Comparison of ENCODE assay signal across 17 cellular contexts in genomic region chr1:194159941-194160340, GRCh38.
DNase-seq lines count a peak whose midpoint lies in the region; ATAC-seq, FAIRE-seq and TF ChIP-seq lines count a peak whose summit lies in the region.
"Had no signal": no experiment of that assay in that cellular context is flagged by ENCODE, and none has a peak within 500 bp of the region (broad histone marks: within the 10 kb centered on the region; RNA-seq: fewer than 3 reads in every experiment).

No MANE protein-coding gene starts in this region.

- dilution Hi-C loops in endothelial cell of umbilical vein (cut with MboI; ENCODE audit: extremely low pct_ligation_motif_present, low sequenced_read_pairs), result no loop called here

- H3K79me2 ChIP-seq in H9 (ENCODE audit: insufficient read depth, low read length), result no peaks in the 10 kb centered on the region
- no peaks in the 10 kb centered on the region for H3K79me2 ChIP-seq in endothelial cell of umbilical vein (ENCODE audit: control insufficient read depth, insufficient read depth, low read length)

- H4K91ac ChIP-seq in H9 (ENCODE audit: insufficient read length, low read depth, low read length), result no peak overlapping the region

- H3T11ph ChIP-seq in H9 (ENCODE audit: low read length), result no peak overlapping the region

- no peaks in the 10 kb centered on the region for H3K4me1 Mint-ChIP-seq in H9

- DNase-seq in ACHN (peak; percentile 20), H9 (no peak), OCI-M1 (lab: John Stamatoyannopoulos, UW) (peak; percentile 33), endothelial cell of umbilical vein (ENCODE audit: low read depth, low spot score) (peak; percentile 1), cortex of kidney (lab: John Stamatoyannopoulos, UW) (no peak), COLO829 (ENCODE audit: low spot score) (no peak)
- DNase-seq in stimulated activated CD4-positive, alpha-beta T cell treated with anti-CD3 and anti-CD28 coated beads, Interleukin-4, amount 100 ng/mL, for 4 hours, result no peak
- DNase-seq: activated effector memory CD4-positive, alpha-beta T cell treated with anti-CD3 and anti-CD28 coated beads, Interleukin-2, amount 50 U/mL, for 16 hours; DMS79; hypothalamus; Kasumi-1; NCI-H2081 treated with DMSO at 0.1 percent for 48 hours; NK-92 treated with Interleukin-12 subunit alpha and Interleukin-12 subunit beta, amount 100 ng/mL, for 24 hours; stimulated activated CD4-positive, alpha-beta T cell treated with anti-CD3 and anti-CD28 coated beads, Interleukin-12 subunit alpha, Interleukin-12 subunit beta, amount 100 ng/mL, for 4 hours had no signal

- H3K4me2 ChIP-seq in H9 (ENCODE audit: insufficient read depth, insufficient read length, low read length), result no peak overlapping the region
- no peak overlapping the region for H3K4me2 ChIP-seq in endothelial cell of umbilical vein (ENCODE audit: insufficient read depth, low read length)

- intact Hi-C loops in endothelial cell of umbilical vein (cut with micrococcal nuclease), result no loop called here

- TF ChIP-seq CTCF in H9 (conservative IDR thresholded peaks at IDR 0.05) (peak; percentile 41; the same call in 2 of the 3 replicates), endothelial cell of umbilical vein (IDR thresholded peaks at IDR 0.05; ENCODE audit: extremely low read depth in 1 of 2, insufficient read depth in 1 of 2, low read depth in 1 of 2, low read length in 2 of 2) (no peak)

- H2AK5ac ChIP-seq in H9 (ENCODE audit: insufficient read length, low read length), result no peak overlapping the region

- no peak overlapping the region for H3K4ac ChIP-seq in H9 (ENCODE audit: low read depth, low read length)

- H2BK120ac ChIP-seq in H9 (ENCODE audit: low read depth, low read length, poor library complexity, severe bottlenecking), result no peak overlapping the region

- no peak for TF ChIP-seq POLR2A in endothelial cell of umbilical vein (IDR thresholded peaks at IDR 0.05; ENCODE audit: low read depth, low read length)

- H3K27me3 ChIP-seq in H9 (ENCODE audit: insufficient read depth, low read length), result no peaks in the 10 kb centered on the region
- no peaks in the 10 kb centered on the region for H3K27me3 ChIP-seq in endothelial cell of umbilical vein (ENCODE audit: control insufficient read depth in 2 of 2, insufficient read depth in 2 of 2, low read length in 2 of 2)

- no peak overlapping the region for H3K18ac ChIP-seq in H9 (ENCODE audit: insufficient read length, low read depth, low read length)

- FAIRE-seq in endothelial cell of umbilical vein (lab: Jason Lieb, UNC), result no peak
- FAIRE-seq: urothelium cell line had no signal

- H3K4me3 Mint-ChIP-seq in H9, result no peak overlapping the region

- no peaks in the 10 kb centered on the region for H3K27me3 Mint-ChIP-seq in H9 (ENCODE audit: low read depth)

- in situ Hi-C loops in ACHN (cut with HindIII; ENCODE audit: low pct_ligation_motif_present, low pct_unique_long_range_greater_than_20kb, low sequenced_read_pairs), result no loop called here

- no peak overlapping the region for H4K5ac ChIP-seq in H9 (ENCODE audit: insufficient read length, low read depth, low read length)

- no peak overlapping the region for H4K8ac ChIP-seq in H9 (replicated peaks; ENCODE audit: insufficient read length, low read depth, low read length)

- H3K36me3 ChIP-seq in endothelial cell of umbilical vein (ENCODE audit: control insufficient read depth in 2 of 2, extremely low read depth in 1 of 2, insufficient read depth in 2 of 2, low read length in 2 of 2), result no peaks in the 10 kb centered on the region

- no peaks in the 10 kb centered on the region for H3K9me1 ChIP-seq in endothelial cell of umbilical vein (replicated peaks; ENCODE audit: control insufficient read depth, extremely low read depth, insufficient read depth, low read length)

- no peak overlapping the region for H3K56ac ChIP-seq in H9 (ENCODE audit: insufficient read length, low read depth, low read length)

- no peak overlapping the region for H2BK5ac ChIP-seq in H9 (ENCODE audit: insufficient read length, low read length)

- BruUV-seq in endothelial cell of umbilical vein (replicated peaks; lab: Mats Ljungman, UMichigan), result no TSS peak

- H3K4me1 ChIP-seq in H9 (ENCODE audit: insufficient read depth, low read length) (no peaks in the 10 kb centered on the region), endothelial cell of umbilical vein (ENCODE audit: control insufficient read depth, extremely low read depth, insufficient read depth, low read length) (no peaks in the 10 kb centered on the region)

- H2BK15ac ChIP-seq in H9 (ENCODE audit: low read depth, low read length), result no peak overlapping the region

- H2BK20ac ChIP-seq in H9 (ENCODE audit: low read depth, low read length, poor library complexity, severe bottlenecking), result no peak overlapping the region

- H3K9me3 ChIP-seq in H9 (ENCODE audit: control insufficient read depth, low read depth, low read length) (no peaks in the 10 kb centered on the region), endothelial cell of umbilical vein (replicated peaks; ENCODE audit: control insufficient read depth, insufficient read depth, low read length) (no peaks in the 10 kb centered on the region)

- H3K27ac ChIP-seq in H9 (ENCODE audit: insufficient read length, low read depth, low read length) (no peak overlapping the region), endothelial cell of umbilical vein (ENCODE audit: insufficient read depth, low read depth, low read length) (no peak overlapping the region)

- H3K14ac ChIP-seq in H9 (ENCODE audit: insufficient read depth, low read length), result no peak overlapping the region

- H3K23ac ChIP-seq in H9 (ENCODE audit: insufficient read length, low read depth, low read length), result no peak overlapping the region

- no peak overlapping the region for H3K27ac Mint-ChIP-seq in H9

- peaks cover 7 to 10% of the 10 kb centered on the region in 2 experiments; a peak in 3 of 5 replicates for H3K9me3 Mint-ChIP-seq in H9

- no peaks in the 10 kb centered on the region for H3K79me1 ChIP-seq in H9 (ENCODE audit: insufficient read depth, low read depth, low read length, poor library complexity, severe bottlenecking)

- H2BK12ac ChIP-seq in H9 (ENCODE audit: insufficient read length, low read depth, low read length), result no peak overlapping the region

- no peaks in the 10 kb centered on the region for H3K23me2 ChIP-seq in H9 (ENCODE audit: insufficient read length, low read depth, low read length, poor library complexity, severe bottlenecking)

- no peak overlapping the region for H2AFZ ChIP-seq in H9 (ENCODE audit: low read length)
- no peak overlapping the region for H2AFZ ChIP-seq in endothelial cell of umbilical vein (ENCODE audit: low read depth, low read length)

- H4K20me1 ChIP-seq in H9 (ENCODE audit: control insufficient read depth, insufficient read depth, insufficient read length) (no peaks in the 10 kb centered on the region), endothelial cell of umbilical vein (replicated peaks; ENCODE audit: control insufficient read depth, extremely low read depth, insufficient read depth, low read length) (no peaks in the 10 kb centered on the region)

- CTCF ChIA-PET in endothelial cell of umbilical vein (lab: Charles Lee), result no interaction called here

- no peak for ATAC-seq in GM21526 (IDR thresholded peaks at IDR 0.05; ENCODE audit: low FRiP score, unreplicated experiment)
- ATAC-seq: left lobe of liver had no signal

- H3K9ac ChIP-seq in H9 (ENCODE audit: extremely low read depth, insufficient read length, low read length) (no peak overlapping the region), endothelial cell of umbilical vein (replicated peaks; ENCODE audit: extremely low read depth, insufficient read depth, low read length) (no peak overlapping the region)

- POLR2A ChIA-PET in endothelial cell of umbilical vein (lab: Charles Lee), result no interaction called here

- no peak overlapping the region for H3K4me3 ChIP-seq in endothelial cell of umbilical vein (replicated peaks in 1 of 3; ENCODE audit: insufficient read depth in 1 of 3, low read depth in 1 of 3, low read length in 3 of 3)

- H3K36me3 Mint-ChIP-seq in H9 (ENCODE audit: insufficient read depth in 1 of 3, low read depth in 3 of 3), result 0 out of 7 replicates have a peak, but pooled peaks cover 0 to 5% (median 0%) of the 10 kb centered on the region in 3 experiments

TF ChIP-seq in endothelial cell of umbilical vein, 7 proteins besides CTCF, POLR2A, EP300 and RAD21:
- TF ChIP-seq GATA2 (IDR thresholded peaks at IDR 0.05; ENCODE audit: insufficient read depth, insufficient read length, low read depth, low read length), result no peak
- TF ChIP-seq MAX (IDR thresholded peaks at IDR 0.05; ENCODE audit: insufficient read depth, insufficient read length), result no peak
- no peak for TF ChIP-seq EZH2 (IDR thresholded peaks at IDR 0.05; ENCODE audit: borderline replicate concordance, low read depth, low read length, severe bottlenecking)
- TF ChIP-seq POLR2AphosphoS5 (IDR thresholded peaks at IDR 0.05; ENCODE audit: insufficient read depth, low read depth, low read length), result no peak
- TF ChIP-seq JUN (IDR thresholded peaks at IDR 0.05; ENCODE audit: borderline replicate concordance, insufficient read depth, insufficient read length, low read depth), result no peak
- TF ChIP-seq MYC (IDR thresholded peaks at IDR 0.05; ENCODE audit: low read depth, low read length), result no peak
- no peak for TF ChIP-seq FOS (IDR thresholded peaks at IDR 0.05; ENCODE audit: borderline replicate concordance, insufficient read depth, low read length)

Comparison
In these comparisons a context has a peak if more than half of its experiments do, and no peak if none do; other contexts are left out.
1. DNase-seq: peak in ACHN (single experiment), OCI-M1 (single experiment) and endothelial cell of umbilical vein (single experiment); none in H9 (single experiment), stimulated activated CD4-positive, alpha-beta T cell treated with anti-CD3 and anti-CD28 coated beads, Interleukin-4, amount 100 ng/mL, for 4 hours (0 of 2), cortex of kidney (single experiment) and COLO829 (single experiment).